In genomic region chr10:21452203-21452602, GRCh38 we compare ENCODE assay signal across 25 cellular contexts.
"Had no signal": no experiment of that assay in that cellular context is flagged by ENCODE, and none has a peak within 500 bp of the region (broad histone marks: within the 10 kb centered on the region; RNA-seq: fewer than 3 reads in every experiment).

No MANE protein-coding gene starts in this region.

- H3K27ac Mint-ChIP-seq: activated CD8-positive, alpha-beta T cell treated with anti-CD3 and anti-CD28 coated beads, Interleukin-2, amount 10 ng/mL, durations not matched to agents 7 days and 5 days; activated naive CD8-positive, alpha-beta T cell; natural killer cell treated with Interleukin-12 subunit alpha and Interleukin-12 subunit beta and Interleukin-15 and Interleukin-18, amount 100 ng/mL, for 72 hours; progenitor cell of endocrine pancreas; T-cell; T-helper 2 cell treated with Interferon-gamma antibody and Interleukin-4, amounts not matched to agents 5 μg/mL and 100 μg/mL, for 36 hours had no signal

- H2AFZ ChIP-seq: hepatocyte had no signal

- H3K36me3 Mint-ChIP-seq: natural killer cell treated with Interleukin-12 subunit alpha and Interleukin-12 subunit beta and Interleukin-15 and Interleukin-18, amount 100 ng/mL, for 72 hours; T-cell had no signal

- H3K79me2 ChIP-seq: hepatocyte had no signal

- H3K4me3 Mint-ChIP-seq: activated CD8-positive, alpha-beta T cell treated with anti-CD3 and anti-CD28 coated beads, Interleukin-2, amount 10 ng/mL, durations not matched to agents 7 days and 5 days; activated naive CD8-positive, alpha-beta T cell; natural killer cell treated with Interleukin-12 subunit alpha and Interleukin-12 subunit beta and Interleukin-15 and Interleukin-18, amount 100 ng/mL, for 72 hours; T-cell; T-helper 2 cell treated with Interferon-gamma antibody and Interleukin-4, amounts not matched to agents 5 μg/mL and 100 μg/mL, for 36 hours had no signal

- H3K27ac ChIP-seq: coronary artery, esophagus muscularis mucosa, hepatocyte, upper lobe of right lung, WERI-Rb-1 had no signal

- H3K27me3 Mint-ChIP-seq: progenitor cell of endocrine pancreas had no signal

- H3K9me3 Mint-ChIP-seq: natural killer cell treated with Interleukin-12 subunit alpha and Interleukin-12 subunit beta and Interleukin-15 and Interleukin-18, amount 100 ng/mL, for 72 hours; T-helper 2 cell treated with Interferon-gamma antibody and Interleukin-4, amounts not matched to agents 5 μg/mL and 100 μg/mL, for 36 hours had no signal

- FAIRE-seq: bronchial epithelial cell, frontal cortex, TTC549 had no signal

- ATAC-seq: activated CD8-positive, alpha-beta T cell treated with anti-CD3 and anti-CD28 coated beads, Interleukin-2, amount 10 ng/mL, durations not matched to agents 7 days and 5 days; left ventricle myocardium superior; natural killer cell treated with Interleukin-12 subunit alpha and Interleukin-12 subunit beta and Interleukin-15 and Interleukin-18, amount 100 ng/mL, for 72 hours; stimulated activated naive CD8-positive, alpha-beta T cell treated with anti-CD3 and anti-CD28 coated beads, Interleukin-15, Interleukin-2, amounts not matched to agents 100 U/mL and 50 U/mL, for 24 hours; T-cell; upper lobe of right lung had no signal

- H3K27me3 ChIP-seq: esophagus muscularis mucosa, hepatocyte, upper lobe of right lung had no signal

- H3K4me1 ChIP-seq: esophagus muscularis mucosa, upper lobe of right lung had no signal

- H3K4me2 ChIP-seq: hepatocyte had no signal

- H3K9me3 ChIP-seq: esophagus muscularis mucosa, upper lobe of right lung had no signal

- H3K4me3 ChIP-seq: coronary artery, esophagus muscularis mucosa, hepatocyte, upper lobe of right lung had no signal

- H3K36me3 ChIP-seq: esophagus muscularis mucosa, upper lobe of right lung, WERI-Rb-1 had no signal

- DNase-seq: activated CD4-positive, alpha-beta T cell treated with anti-CD3 and anti-CD28 coated beads for 1 hour; activated CD4-positive, alpha-beta T cell treated with anti-CD3 and anti-CD28 coated beads, Interleukin-2, amount 50 U/mL, for 1 hour; activated CD8-positive, alpha-beta T cell treated with anti-CD3 and anti-CD28 coated beads, Interleukin-2, amount 10 ng/mL, durations not matched to agents 7 days and 5 days; activated gamma-delta T cell treated with Interleukin-2 at 50 U/mL for 16 hours; activated T-cell treated with anti-CD3 and anti-CD28 coated beads, Interleukin-2, amount 50 U/mL, for 1 hour; amniotic stem cell; cerebellar nuclear complex; glutamatergic neuron; left ventricle myocardium superior; mammary epithelial cell; stimulated activated CD4-positive, alpha-beta T cell treated with anti-CD3 and anti-CD28 coated beads, Interleukin-4, amount 100 ng/mL, for 4 hours; stimulated activated naive CD8-positive, alpha-beta T cell treated with anti-CD3 and anti-CD28 coated beads, Interleukin-15, Interleukin-2, amounts not matched to agents 100 U/mL and 50 U/mL, for 24 hours; T-cell; upper lobe of right lung; WERI-Rb-1 had no signal

- H3K4me1 Mint-ChIP-seq: T-cell had no signal
